In genomic region chr7:136403591-136403990, GRCh38 we compare ENCODE assay signal across 1 cellular context.
TF ChIP-seq lines count a peak whose summit lies in the region.

No MANE protein-coding gene starts in this region.

TF ChIP-seq in HEK293, 187 proteins besides CTCF, POLR2A, EP300 and RAD21 (continued from another document):
- TF ChIP-seq, protein P1, sequence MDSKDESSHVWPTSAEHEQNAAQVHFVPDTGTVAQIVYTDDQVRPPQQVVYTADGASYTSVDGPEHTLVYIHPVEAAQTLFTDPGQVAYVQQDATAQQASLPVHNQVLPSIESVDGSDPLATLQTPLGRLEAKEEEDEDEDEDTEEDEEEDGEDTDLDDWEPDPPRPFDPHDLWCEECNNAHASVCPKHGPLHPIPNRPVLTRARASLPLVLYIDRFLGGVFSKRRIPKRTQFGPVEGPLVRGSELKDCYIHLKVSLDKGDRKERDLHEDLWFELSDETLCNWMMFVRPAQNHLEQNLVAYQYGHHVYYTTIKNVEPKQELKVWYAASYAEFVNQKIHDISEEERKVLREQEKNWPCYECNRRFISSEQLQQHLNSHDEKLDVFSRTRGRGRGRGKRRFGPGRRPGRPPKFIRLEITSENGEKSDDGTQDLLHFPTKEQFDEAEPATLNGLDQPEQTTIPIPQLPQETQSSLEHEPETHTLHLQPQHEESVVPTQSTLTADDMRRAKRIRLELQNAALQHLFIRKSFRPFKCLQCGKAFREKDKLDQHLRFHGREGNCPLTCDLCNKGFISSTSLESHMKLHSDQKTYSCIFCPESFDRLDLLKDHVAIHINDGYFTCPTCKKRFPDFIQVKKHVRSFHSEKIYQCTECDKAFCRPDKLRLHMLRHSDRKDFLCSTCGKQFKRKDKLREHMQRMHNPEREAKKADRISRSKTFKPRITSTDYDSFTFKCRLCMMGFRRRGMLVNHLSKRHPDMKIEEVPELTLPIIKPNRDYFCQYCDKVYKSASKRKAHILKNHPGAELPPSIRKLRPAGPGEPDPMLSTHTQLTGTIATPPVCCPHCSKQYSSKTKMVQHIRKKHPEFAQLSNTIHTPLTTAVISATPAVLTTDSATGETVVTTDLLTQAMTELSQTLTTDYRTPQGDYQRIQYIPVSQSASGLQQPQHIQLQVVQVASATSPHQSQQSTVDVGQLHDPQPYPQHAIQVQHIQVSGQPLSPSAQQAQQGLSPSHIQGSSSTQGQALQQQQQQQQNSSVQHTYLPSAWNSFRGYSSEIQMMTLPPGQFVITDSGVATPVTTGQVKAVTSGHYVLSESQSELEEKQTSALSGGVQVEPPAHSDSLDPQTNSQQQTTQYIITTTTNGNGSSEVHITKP (tag by site-specific recombination; IDR thresholded peaks at IDR 0.05): peak; percentile 21; the same call in 1 of the 2 replicates
